In the genomic region with DNA sequence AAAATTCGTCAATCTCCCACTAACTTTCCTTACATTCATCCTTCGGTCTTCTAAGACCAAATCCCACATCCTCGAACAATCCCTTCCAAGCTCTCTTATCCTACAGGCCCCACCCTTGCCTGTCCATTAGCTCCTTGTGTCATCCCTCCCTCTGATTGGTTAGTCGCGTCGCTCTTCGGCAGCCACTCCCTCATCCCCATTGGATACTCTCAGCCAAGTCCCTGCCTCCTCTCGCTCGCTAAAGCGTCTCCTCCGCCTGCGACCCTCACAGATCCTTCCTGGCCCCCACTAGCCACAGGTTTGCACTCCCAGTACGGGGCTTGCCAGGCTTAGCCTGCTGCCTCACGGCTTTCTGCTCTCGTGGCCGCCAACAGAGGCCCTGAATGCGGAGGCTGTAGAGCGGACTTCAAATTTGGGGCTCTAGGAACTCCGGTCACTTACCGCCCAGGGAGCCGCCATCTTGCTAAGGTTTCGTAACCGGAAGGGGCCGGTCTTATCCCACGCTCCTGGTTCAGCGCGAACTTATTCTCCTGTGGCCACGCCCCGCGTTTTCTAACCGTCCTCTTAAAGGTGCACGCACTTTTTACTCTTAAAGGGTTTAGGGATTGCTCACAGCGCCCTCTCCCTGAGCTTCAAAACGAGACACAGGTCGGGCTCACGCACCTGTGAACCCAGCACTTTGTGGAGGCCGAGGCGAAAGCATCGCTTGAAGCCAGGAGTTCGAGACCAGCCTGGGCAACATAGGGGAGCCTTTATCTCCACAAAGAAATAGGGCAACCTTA, we compare ENCODE assay signal across 8 cellular contexts. TPM values are rescaled to one million over a fixed set of nuclear protein-coding genes. Genes with fewer than 3 reads are reported as not detected.
DNase-seq lines count a peak whose midpoint lies in the region; ATAC-seq and TF ChIP-seq lines count a peak whose summit lies in the region.

DMAC2 (minus strand) TSS at position 472 of the 782 bp plus-strand sequence; CDS start at position 459, 13 bp downstream.

- ATAC-seq in GM19452 (IDR thresholded peaks at IDR 0.05; ENCODE audit: unreplicated experiment) (peak; percentile 87), lower lobe of right lung (peak; percentile 96 to 99)

- no peaks in the 10 kb centered on the region for H3K27me3 ChIP-seq in CD8-positive, alpha-beta memory T cell (ENCODE audit: insufficient read depth, low read length, poor library complexity, severe bottlenecking)
- H3K27me3 ChIP-seq in lower lobe of right lung (ENCODE audit: low read depth), result no peaks in the 10 kb centered on the region

- peaks cover 0 to 23% (median 0%) of the 10 kb centered on the region in 3 donors for H3K36me3 Mint-ChIP-seq in CD8-positive, alpha-beta memory T cell
- H3K36me3 Mint-ChIP-seq in activated CD4-positive, alpha-beta memory T cell treated with anti-CD3 and anti-CD28 coated beads for 36 hours, result peaks cover 5% of the 10 kb centered on the region

- H3K27me3 Mint-ChIP-seq in CD8-positive, alpha-beta memory T cell, result peaks cover 8 to 14% of the 10 kb centered on the region in 2 donors
- no peaks in the 10 kb centered on the region for H3K27me3 Mint-ChIP-seq in activated CD4-positive, alpha-beta memory T cell treated with anti-CD3 and anti-CD28 coated beads for 36 hours

- peak within 1 kb of the TSS in 3 of 7 donors; percentile 19 to 81 (median 56) for H3K4me3 Mint-ChIP-seq in CD8-positive, alpha-beta memory T cell
- H3K4me3 Mint-ChIP-seq in activated CD4-positive, alpha-beta memory T cell treated with anti-CD3 and anti-CD28 coated beads for 36 hours, result no peak within 1 kb of the TSS

- peak within 1 kb of the TSS in 5 of 8 donors; percentile 3 to 69 (median 10) for H3K27ac Mint-ChIP-seq in CD8-positive, alpha-beta memory T cell
- H3K27ac Mint-ChIP-seq in activated CD4-positive, alpha-beta memory T cell treated with anti-CD3 and anti-CD28 coated beads for 36 hours, result no peak within 1 kb of the TSS

- H3K36me3 ChIP-seq in CD8-positive, alpha-beta memory T cell (ENCODE audit: insufficient read depth, low read length), result no peaks in the 10 kb centered on the region
- peaks cover 29% of the 10 kb centered on the region for H3K36me3 ChIP-seq in lower lobe of right lung

- POLR2A ChIA-PET in CD8-positive, alpha-beta memory T cell (lab: Charles Lee), result interaction anchor here (0.5 to 1.2 kb wide), 4 partner anchors 130 to 977 kb away, joined by 3 to 8 read pairs (median 3); partner anchors contain the start of gene CCDC97
- POLR2A ChIA-PET in activated CD4-positive, alpha-beta memory T cell treated with anti-CD3 and anti-CD28 coated beads for 36 hours (lab: Charles Lee), result interaction anchor here (0.5 to 1.8 kb wide), 7 partner anchors 11 to 420 kb away, joined by 3 to 9 read pairs (median 4); partner anchors contain the start of genes B9D2 and RPS19

- peak; percentile 53 for TF ChIP-seq CTCF in lower lobe of right lung (IDR thresholded peaks at IDR 0.05)

- CTCF ChIA-PET in CD8-positive, alpha-beta memory T cell (lab: Charles Lee), result interaction anchor here (0.7 to 3.0 kb wide), 11 partner anchors 9 to 314 kb away, joined by 3 to 18 read pairs (median 3); partner anchors contain the start of genes B9D2 and HNRNPUL1
- CTCF ChIA-PET in activated CD4-positive, alpha-beta memory T cell treated with anti-CD3 and anti-CD28 coated beads for 36 hours (lab: Charles Lee), result interaction anchor here (0.6 to 6.4 kb wide), 21 partner anchors 8 to 207 kb away, joined by 3 to 60 read pairs (median 6); partner anchors contain the start of genes B9D2 and CEACAM21

- peak; percentile 87 to 95 (median 88) for DNase-seq in CD8-positive, alpha-beta memory T cell
- DNase-seq in HK-2 (ENCODE audit: unreplicated experiment), result peak; percentile 95
- DNase-seq in NCI-H82 treated with DMSO at 0.1 percent for 48 hours (lab: John Stamatoyannopoulos, UW; ENCODE audit: unreplicated experiment), result peak; percentile 99
- DNase-seq in activated CD4-positive, alpha-beta memory T cell treated with anti-CD3 and anti-CD28 coated beads for 36 hours, result peak; percentile 98
- peak; percentile 91 for DNase-seq in effector CD4-positive, alpha-beta T cell
- peak; percentile 99 for DNase-seq in lower lobe of right lung
- DNase-seq in stimulated activated CD4-positive, alpha-beta T cell treated with anti-CD3 and anti-CD28 coated beads, TNF-alpha, amount 100 ng/mL, for 24 hours (ENCODE audit: low read depth in 3 of 3), result peak; percentile 91 to 97 (median 94)

- H3K9me3 Mint-ChIP-seq in CD8-positive, alpha-beta memory T cell, result no peaks in the 10 kb centered on the region
- H3K9me3 Mint-ChIP-seq in activated CD4-positive, alpha-beta memory T cell treated with anti-CD3 and anti-CD28 coated beads for 36 hours, result no peaks in the 10 kb centered on the region

- H3K4me1 Mint-ChIP-seq in CD8-positive, alpha-beta memory T cell, result peaks cover under 1 to 11% (median 10%) of the 10 kb centered on the region in 3 donors
- H3K4me1 Mint-ChIP-seq in activated CD4-positive, alpha-beta memory T cell treated with anti-CD3 and anti-CD28 coated beads for 36 hours (ENCODE audit: low read depth), result peaks cover 15% of the 10 kb centered on the region

- intact Hi-C loops in activated CD4-positive, alpha-beta memory T cell treated with anti-CD3 and anti-CD28 coated beads for 36 hours (cut with micrococcal nuclease), result loop anchor here (1.0 kb wide), 1 partner anchor 42 kb away; the partner anchor contains the start of genes BCKDHA and EXOSC5
- intact Hi-C loops in lower lobe of right lung (cut with DNase I), result no loop called here

- H3K9me3 ChIP-seq in CD8-positive, alpha-beta memory T cell (ENCODE audit: low read length), result no peaks in the 10 kb centered on the region
- no peaks in the 10 kb centered on the region for H3K9me3 ChIP-seq in lower lobe of right lung

- peak within 1 kb of the TSS; percentile 100 for H3K4me3 ChIP-seq in CD8-positive, alpha-beta memory T cell (ENCODE audit: low read length)
- H3K4me3 ChIP-seq in lower lobe of right lung, result peak within 1 kb of the TSS; percentile 88

- peak within 1 kb of the TSS; percentile 87 for H3K27ac ChIP-seq in CD8-positive, alpha-beta memory T cell (ENCODE audit: low read depth, low read length)
- peak within 1 kb of the TSS; percentile 94 for H3K27ac ChIP-seq in lower lobe of right lung

- H3K4me1 ChIP-seq in CD8-positive, alpha-beta memory T cell (ENCODE audit: insufficient read depth, low read length), result peaks cover 17% of the 10 kb centered on the region
- peaks cover 20% of the 10 kb centered on the region for H3K4me1 ChIP-seq in lower lobe of right lung

RNA-seq across cellular contexts. Expression of gene DMAC2, which starts in this region (rescaled TPM):
- 10 to 100 TPM; 74.1 to 76.2 TPM for total RNA-seq in CD8-positive, alpha-beta memory T cell
- 56.8 TPM for polyA plus RNA-seq in CD8-positive, alpha-beta memory T cell
- 10 to 100 TPM; 47.5 to 47.8 TPM for total RNA-seq in activated CD4-positive, alpha-beta memory T cell treated with anti-CD3 and anti-CD28 coated beads for 36 hours
- 57.7 TPM for total RNA-seq in lower lobe of right lung

Comparison
In these comparisons a context has a peak if more than half of its experiments do, and no peak if none do; other contexts are left out.
1. Peak in every context shown above with its lines: DNase-seq, ATAC-seq, H3K4me3 ChIP-seq and H3K27ac ChIP-seq.